Comparison of ENCODE assay signal across 7 cellular contexts in genomic region chr15:39783244-39783820, GRCh38. TPM values are rescaled to one million over a fixed set of nuclear protein-coding genes. Genes with fewer than 3 reads are reported as not detected.
DNase-seq lines count a peak whose midpoint lies in the region; ATAC-seq and TF ChIP-seq lines count a peak whose summit lies in the region.

No MANE protein-coding gene starts in this region.

- H3K27ac ChIP-seq in HL-60 (replicated peaks) (peak overlapping the region; percentile 81), skin epidermis (peak overlapping the region in 19 of 21 experiments; percentile 50 to 85 (median 71))

- H3K27me3 Mint-ChIP-seq in WTC11 (ENCODE audit: low read depth) = no peaks in the 10 kb centered on the region

- H3K36me3 Mint-ChIP-seq in WTC11 = no peaks in the 10 kb centered on the region

- intact Hi-C loops in left ventricle myocardium superior (cut with micrococcal nuclease) = loop anchor here (10.0 kb wide), 3 partner anchors 91 to 191 kb away; partner anchors contain the start of gene EIF2AK4

- H3K9me3 Mint-ChIP-seq in WTC11 = peaks cover 8% of the 10 kb centered on the region

- no peak for DNase-seq in HL-60 (ENCODE audit: low read depth in 1 of 2, low spot score in 1 of 2)
- no peak for DNase-seq in WTC11 (ENCODE audit: low spot score)
- DNase-seq in left ventricle myocardium superior = no peak
- DNase-seq in stimulated activated CD4-positive, alpha-beta T cell treated with anti-CD3 and anti-CD28 coated beads, Interleukin-4, amount 100 ng/mL, for 1 hour = no peak
- DNase-seq in hippocampal formation (lab: John Stamatoyannopoulos, UW) = no peak

- no peak for TF ChIP-seq CTCF in HL-60 (IDR thresholded peaks at IDR 0.05; ENCODE audit: insufficient read depth, low read length)
- no peak for TF ChIP-seq CTCF in WTC11 (IDR thresholded peaks at IDR 0.05)

- peaks cover 55% of the 10 kb centered on the region for H3K4me1 Mint-ChIP-seq in WTC11

- peak overlapping the region; percentile 51 for H3K27ac Mint-ChIP-seq in WTC11

- H3K4me3 ChIP-seq in HL-60 (replicated peaks; ENCODE audit: insufficient read depth, low read length) (peak overlapping the region; percentile 93), skin epidermis (peak overlapping the region; percentile 51 to 84 (median 63))

- peak overlapping the region; percentile 79 for H3K4me3 Mint-ChIP-seq in WTC11

- ATAC-seq in WTC11 (no peak), left ventricle myocardium superior (peak; percentile 2), HG03378 (IDR thresholded peaks at IDR 0.05; ENCODE audit: unreplicated experiment) (no peak)

- CTCF ChIA-PET in WTC11 (lab: Charles Lee) = interaction anchor here (0.5 to 1.9 kb wide), 6 partner anchors 27 to 1147 kb away, joined by 3 to 12 read pairs (median 3); no protein-coding TSS in a partner anchor

- POLR2A ChIA-PET in WTC11 (lab: Charles Lee) = interaction anchor here (1.2 kb wide), 1 partner anchor 140 kb away, joined by 3 read pairs; no protein-coding TSS in a partner anchor

- H3K27me3 ChIP-seq in HL-60 (ENCODE audit: insufficient read depth, poor library complexity, severe bottlenecking) = no peaks in the 10 kb centered on the region

TF ChIP-seq in WTC11, 78 proteins besides CTCF, POLR2A, EP300 and RAD21:
- TF ChIP-seq E2F5 (CRISPR knock-in tag; IDR thresholded peaks at IDR 0.05) (no peak), ZNF281 (CRISPR knock-in tag; IDR thresholded peaks at IDR 0.05) (no peak), ZNF416 (CRISPR knock-in tag; IDR thresholded peaks at IDR 0.05) (no peak), E2F4 (CRISPR knock-in tag; IDR thresholded peaks at IDR 0.05; ENCODE audit: borderline replicate concordance, low read depth) (no peak), TEAD1 (CRISPR knock-in tag; IDR thresholded peaks at IDR 0.05) (no peak), NR1H2 (CRISPR knock-in tag; IDR thresholded peaks at IDR 0.05) (no peak), AR (CRISPR knock-in tag; IDR thresholded peaks at IDR 0.05) (no peak), FOXP1 (CRISPR knock-in tag; IDR thresholded peaks at IDR 0.05; ENCODE audit: borderline replicate concordance) (no peak)

RNA-seq across cellular contexts. Expression of gene FSIP1, which starts 0.7 kb away (rescaled TPM):
- total RNA-seq in WTC11 (2021) = 0.55 to 0.61 TPM (median 0.60 TPM) in 3 replicates
- 1.0 TPM for total RNA-seq in left ventricle myocardium superior
